In the genomic region with DNA sequence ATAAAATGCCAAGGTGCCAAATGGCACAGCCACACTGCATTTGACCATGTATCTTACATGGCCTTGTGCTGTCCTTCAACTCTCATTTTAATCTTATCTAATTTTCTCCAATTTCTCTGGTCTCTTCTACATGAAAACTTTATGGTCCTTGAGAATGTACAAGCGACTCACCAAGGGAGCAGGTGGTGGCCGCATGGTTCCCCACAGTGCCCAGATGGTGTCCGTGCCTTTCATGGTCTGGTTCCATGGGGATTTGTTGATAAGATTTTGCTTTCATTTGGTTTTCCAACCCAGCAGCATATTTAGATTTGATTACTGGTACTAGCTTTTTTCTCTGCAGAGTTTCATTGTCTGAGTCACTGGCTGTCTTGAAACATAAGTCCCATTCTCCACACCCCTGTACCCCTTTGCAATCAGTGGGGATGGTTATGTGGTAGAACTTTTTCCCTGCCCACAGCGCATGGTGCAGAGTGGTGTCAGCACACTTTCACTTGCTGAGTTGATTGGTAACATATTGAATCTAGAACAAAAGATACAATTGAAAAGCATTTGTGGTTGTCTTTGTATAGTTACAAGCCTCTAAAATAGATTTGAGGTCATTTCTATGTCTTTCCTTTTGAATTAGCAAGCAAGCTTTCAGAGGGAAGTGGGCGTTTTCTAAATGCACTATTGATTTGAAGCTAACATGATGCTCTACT, we compare ENCODE assay signal across 8 cellular contexts. TPM values are rescaled to one million over a fixed set of nuclear protein-coding genes. Genes with fewer than 3 reads are reported as not detected.
A peak's percentile ranks its signal among the peaks of the same experiment; 100 is the strongest.
DNase-seq lines count a peak whose midpoint lies in the region; ATAC-seq and TF ChIP-seq lines count a peak whose summit lies in the region.

No MANE protein-coding gene starts in this region.

- BruUV-seq in MCF 10A (replicated peaks; lab: Mats Ljungman, UMichigan) = no TSS peak

- no peaks in the 10 kb centered on the region for H3K36me3 ChIP-seq in gastroesophageal sphincter

- no peak overlapping the region for H3K27ac ChIP-seq in gastroesophageal sphincter

- 29 to 78% methylated on average over 1 to 5 of the region's 5 CpGs for WGBS in gastroesophageal sphincter (ENCODE audit: low coverage in 1 of 2), 2 donors

- no peaks in the 10 kb centered on the region for H3K27me3 ChIP-seq in gastroesophageal sphincter

- H3K4me1 ChIP-seq in gastroesophageal sphincter = peaks cover 15 to 95% (median 54%) of the 10 kb centered on the region in 3 donors

- POLR2A ChIA-PET in MCF 10A (lab: Yijun Ruan, JAX) = interaction anchor here (0.6 to 1.9 kb wide), 2 partner anchors 12 kb away, joined by 4 to 10 read pairs; no protein-coding TSS in a partner anchor

- no peaks in the 10 kb centered on the region for H3K9me3 Mint-ChIP-seq in MCF 10A (ENCODE audit: unreplicated experiment)

- CTCF ChIA-PET in MCF 10A (lab: Yijun Ruan, JAX) = interaction anchor here (0.6 kb wide), 1 partner anchor 79 kb away, joined by 3 read pairs; no protein-coding TSS in a partner anchor

- intact Hi-C loops in MCF 10A (cut with micrococcal nuclease) = no loop called here

- peak; percentile 88 for ATAC-seq in GM19463 (IDR thresholded peaks at IDR 0.05; ENCODE audit: unreplicated experiment)
- ATAC-seq in HG03558 (IDR thresholded peaks at IDR 0.05; ENCODE audit: extremely low read depth, unreplicated experiment) = peak; percentile 47
- ATAC-seq in gastroesophageal sphincter = no peak

- H3K27ac Mint-ChIP-seq in MCF 10A (ENCODE audit: low read depth, unreplicated experiment) = no peak overlapping the region

- H3K36me3 Mint-ChIP-seq in MCF 10A (ENCODE audit: insufficient read depth, unreplicated experiment) = peaks cover 11% of the 10 kb centered on the region

- peak; percentile 77 for DNase-seq in DMS 273 treated with DMSO at 0.1 percent for 48 hours (lab: John Stamatoyannopoulos, UW)
- DNase-seq in fibroblast of the aortic adventitia (ENCODE audit: low read depth) = peak; percentile 21
- DNase-seq in SW 1271 (lab: John Stamatoyannopoulos, UW) = no peak
- DNase-seq in activated gamma-delta T cell (lab: John Stamatoyannopoulos, UW) = no peak
- no peak for DNase-seq in MCF 10A (ENCODE audit: unreplicated experiment)

- no peak overlapping the region for H3K4me3 Mint-ChIP-seq in MCF 10A (ENCODE audit: unreplicated experiment)

- H3K4me1 Mint-ChIP-seq in MCF 10A (ENCODE audit: insufficient read depth, unreplicated experiment) = peaks cover 9% of the 10 kb centered on the region

- no peak for TF ChIP-seq POLR2A in gastroesophageal sphincter (IDR thresholded peaks at IDR 0.05)

- TF ChIP-seq CTCF in fibroblast of the aortic adventitia (IDR thresholded peaks at IDR 0.05; ENCODE audit: insufficient read depth, low read length) = no peak
- TF ChIP-seq CTCF in gastroesophageal sphincter (IDR thresholded peaks at IDR 0.05) = no peak
- no peak for TF ChIP-seq CTCF in MCF 10A (IDR thresholded peaks at IDR 0.05; ENCODE audit: unreplicated experiment)

- no peak for TF ChIP-seq EP300 in gastroesophageal sphincter (IDR thresholded peaks at IDR 0.05)

- H3K9me3 ChIP-seq in gastroesophageal sphincter = no peaks in the 10 kb centered on the region

- no peaks in the 10 kb centered on the region for H3K27me3 Mint-ChIP-seq in MCF 10A (ENCODE audit: insufficient read depth, unreplicated experiment)

- H3K4me3 ChIP-seq in fibroblast of the aortic adventitia (ENCODE audit: low read depth, low read length) = no peak overlapping the region
- no peak overlapping the region for H3K4me3 ChIP-seq in gastroesophageal sphincter

RNA-seq across cellular contexts. Expression of gene ZNRF3, which starts 24.1 kb away (rescaled TPM):
- total RNA-seq in fibroblast of the aortic adventitia (ENCODE audit: low replicate concordance) (3.4 and 4.4 TPM in 2 replicates), gastroesophageal sphincter (10 to 100 TPM; 14.8 to 27.7 (median 19.8) TPM), MCF 10A (2022) (7.1 and 7.9 TPM in 2 replicates)

Comparison
In these comparisons a context has a peak if more than half of its experiments do, and no peak if none do; other contexts are left out.
1. DNase-seq: peak in DMS 273 treated with DMSO at 0.1 percent for 48 hours (single experiment) and fibroblast of the aortic adventitia (single experiment); none in SW 1271 (0 of 2), activated gamma-delta T cell (single experiment) and MCF 10A (single experiment).